ENCODE assay signal across 16 cellular contexts in genomic region chr2:116467243-116467642, GRCh38.
DNase-seq lines count a peak whose midpoint lies in the region; ATAC-seq lines count a peak whose summit lies in the region.
"Had no signal": no experiment of that assay in that cellular context is flagged by ENCODE, and none has a peak within 500 bp of the region (broad histone marks: within the 10 kb centered on the region; RNA-seq: fewer than 3 reads in every experiment).

No MANE protein-coding gene starts in this region.

- DNase-seq in NCI-H2196 (lab: John Stamatoyannopoulos, UW; ENCODE audit: unreplicated experiment) (peak; percentile 4), NCI-H2196 treated with DMSO at 0.1 percent for 48 hours (lab: John Stamatoyannopoulos, UW; ENCODE audit: unreplicated experiment) (no peak), NCI-H1092 treated with DMSO at 0.1 percent for 48 hours (lab: John Stamatoyannopoulos, UW) (peak; percentile 52), NCI-H774 (lab: John Stamatoyannopoulos, UW) (peak; percentile 65), mucosa of gallbladder (ENCODE audit: low spot score) (peak; percentile 61), NCI-H510A treated with DMSO at 0.1 percent for 48 hours (lab: John Stamatoyannopoulos, UW) (no peak)
- DNase-seq: HFFc6, NCI-H146, NCI-H2227 treated with DMSO at 0.1 percent for 48 hours, NCI-H69, Peyer's patch, SHP77 treated with DMSO at 0.1 percent for 48 hours, T-helper 17 cell had no signal

- no peak for ATAC-seq in HG03565 (IDR thresholded peaks at IDR 0.05; ENCODE audit: unreplicated experiment)
- no peak for ATAC-seq in HG02763 (IDR thresholded peaks at IDR 0.05; ENCODE audit: unreplicated experiment)
- ATAC-seq: A549, T-helper 17 cell had no signal

Comparison
In these comparisons a context has a peak if more than half of its experiments do, and no peak if none do; other contexts are left out.
1. DNase-seq: peak in NCI-H2196 (single experiment), NCI-H1092 treated with DMSO at 0.1 percent for 48 hours (single experiment), NCI-H774 (single experiment) and mucosa of gallbladder (single experiment); none in NCI-H2196 treated with DMSO at 0.1 percent for 48 hours (single experiment) and NCI-H510A treated with DMSO at 0.1 percent for 48 hours (single experiment).